In the genomic region with DNA sequence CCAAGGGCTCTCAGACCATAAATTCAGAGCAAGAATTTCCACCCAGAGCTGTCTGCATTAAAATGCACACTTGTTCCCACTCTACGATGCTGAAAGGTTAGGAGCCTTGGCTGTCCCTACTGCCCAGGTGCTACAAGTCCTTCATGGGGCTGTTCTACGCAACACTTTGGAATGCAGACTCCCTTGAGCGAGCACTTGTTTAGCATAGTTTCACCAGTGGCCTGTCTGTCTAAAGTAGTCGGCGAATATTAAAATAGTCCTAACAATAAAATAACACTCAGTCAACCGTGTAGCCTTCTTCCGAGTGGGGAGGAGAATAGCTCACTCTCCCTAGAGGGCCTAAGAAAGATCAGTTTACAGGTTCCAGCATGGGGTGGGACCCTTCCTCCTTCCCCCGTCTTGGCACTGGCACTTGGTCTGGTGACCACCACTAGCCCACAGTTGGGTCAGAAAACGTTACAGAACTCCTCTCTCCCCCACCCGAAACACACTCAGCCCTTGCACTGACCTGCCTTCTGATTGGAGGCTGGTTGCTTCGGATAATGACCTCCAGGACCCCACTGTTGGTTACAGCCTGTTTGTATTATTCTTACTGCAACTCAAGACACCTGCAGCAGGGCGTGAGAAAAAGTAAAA, we compare ENCODE assay signal across 19 cellular contexts. TPM values are rescaled to one million over a fixed set of nuclear protein-coding genes. Genes with fewer than 3 reads are reported as not detected.
DNase-seq lines count a peak whose midpoint lies in the region; ATAC-seq, FAIRE-seq and TF ChIP-seq lines count a peak whose summit lies in the region.
"Had no signal": no experiment of that assay in that cellular context is flagged by ENCODE, and none has a peak within 500 bp of the region (broad histone marks: within the 10 kb centered on the region; RNA-seq: fewer than 3 reads in every experiment).

A gene with protein sequence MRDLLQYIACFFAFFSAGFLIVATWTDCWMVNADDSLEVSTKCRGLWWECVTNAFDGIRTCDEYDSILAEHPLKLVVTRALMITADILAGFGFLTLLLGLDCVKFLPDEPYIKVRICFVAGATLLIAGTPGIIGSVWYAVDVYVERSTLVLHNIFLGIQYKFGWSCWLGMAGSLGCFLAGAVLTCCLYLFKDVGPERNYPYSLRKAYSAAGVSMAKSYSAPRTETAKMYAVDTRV (plus strand): TSS at position 586 of the 636 bp plus-strand sequence. CDS start 167 bp downstream, outside the sequence.

- no peaks in the 10 kb centered on the region for H3K9me3 ChIP-seq in endothelial cell of umbilical vein (replicated peaks; ENCODE audit: control insufficient read depth, insufficient read depth, low read length)
- H3K9me3 ChIP-seq in mesenchymal stem cell (ENCODE audit: control insufficient read depth, low read length): no peaks in the 10 kb centered on the region
- H3K9me3 ChIP-seq: neutrophil had no signal

- in situ Hi-C loops in ACHN (cut with HindIII; ENCODE audit: low pct_ligation_motif_present, low pct_unique_long_range_greater_than_20kb, low sequenced_read_pairs): no loop called here

- no peak within 1 kb of the TSS for H3K4me2 ChIP-seq in endothelial cell of umbilical vein (ENCODE audit: insufficient read depth, low read length)
- H3K4me2 ChIP-seq in mesenchymal stem cell (ENCODE audit: low read length, poor library complexity, severe bottlenecking): no peak within 1 kb of the TSS

- H3K79me1 ChIP-seq in mesenchymal stem cell (replicated peaks; ENCODE audit: low read length, poor library complexity, severe bottlenecking): peaks cover 4% of the 10 kb centered on the region

- H3K27me3 Mint-ChIP-seq in activated naive CD4-positive, alpha-beta T cell treated with anti-CD3 and anti-CD28 coated beads, Interleukin-2, amount 10 ng/mL, durations not matched to agents 7 days and 5 days: no peaks in the 10 kb centered on the region

- no peak within 1 kb of the TSS for H3K14ac ChIP-seq in mesenchymal stem cell (ENCODE audit: low read length in 2 of 2)

- H3K27ac Mint-ChIP-seq in activated naive CD4-positive, alpha-beta T cell treated with anti-CD3 and anti-CD28 coated beads, Interleukin-2, amount 10 ng/mL, durations not matched to agents 7 days and 5 days: no peak within 1 kb of the TSS
- H3K27ac Mint-ChIP-seq: activated CD4-positive, alpha-beta T cell treated with anti-CD3 and anti-CD28 coated beads for 36 hours had no signal

- peaks cover 12% of the 10 kb centered on the region for H3K4me1 ChIP-seq in endothelial cell of umbilical vein (ENCODE audit: control insufficient read depth, extremely low read depth, insufficient read depth, low read length)
- peaks cover 6% of the 10 kb centered on the region for H3K4me1 ChIP-seq in mesenchymal stem cell (ENCODE audit: control insufficient read depth, insufficient read depth, low read depth, low read length)

- no peak for ATAC-seq in GM21717 (IDR thresholded peaks at IDR 0.05; ENCODE audit: unreplicated experiment)
- ATAC-seq: activated CD4-positive, alpha-beta T cell treated with anti-CD3 and anti-CD28 coated beads for 36 hours; left ventricle myocardium superior had no signal

- H3K9me1 ChIP-seq in endothelial cell of umbilical vein (replicated peaks; ENCODE audit: control insufficient read depth, extremely low read depth, insufficient read depth, low read length): no peaks in the 10 kb centered on the region

- no peaks in the 10 kb centered on the region for H3K4me1 Mint-ChIP-seq in activated naive CD4-positive, alpha-beta T cell treated with anti-CD3 and anti-CD28 coated beads, Interleukin-2, amount 10 ng/mL, durations not matched to agents 7 days and 5 days
- H3K4me1 Mint-ChIP-seq: CD8-positive, alpha-beta memory T cell had no signal

- no peak within 1 kb of the TSS for H3K4me3 Mint-ChIP-seq in activated naive CD4-positive, alpha-beta T cell treated with anti-CD3 and anti-CD28 coated beads, Interleukin-2, amount 10 ng/mL, durations not matched to agents 7 days and 5 days
- H3K4me3 Mint-ChIP-seq: activated CD4-positive, alpha-beta T cell treated with anti-CD3 and anti-CD28 coated beads for 36 hours; CD8-positive, alpha-beta memory T cell had no signal

- no peak within 1 kb of the TSS for H2BK120ac ChIP-seq in mesenchymal stem cell (ENCODE audit: low read depth, low read length)

- peak within 1 kb of the TSS; percentile 69 for H2BK5ac ChIP-seq in mesenchymal stem cell (ENCODE audit: low read depth, low read length, poor library complexity, severe bottlenecking)

- H3K36me3 Mint-ChIP-seq in activated naive CD4-positive, alpha-beta T cell treated with anti-CD3 and anti-CD28 coated beads, Interleukin-2, amount 10 ng/mL, durations not matched to agents 7 days and 5 days: no peaks in the 10 kb centered on the region
- H3K36me3 Mint-ChIP-seq: CD8-positive, alpha-beta memory T cell had no signal

- H3K18ac ChIP-seq in mesenchymal stem cell (ENCODE audit: low read depth in 1 of 2, low read length in 2 of 2): peak within 1 kb of the TSS; percentile 64 to 65

- H3K27ac ChIP-seq in endothelial cell of umbilical vein (ENCODE audit: insufficient read depth, low read depth, low read length) (peak within 1 kb of the TSS; percentile 35), mesenchymal stem cell (ENCODE audit: low read length, poor library complexity, severe bottlenecking) (peak within 1 kb of the TSS; percentile 80)
- H3K27ac ChIP-seq: cardiac muscle cell, dorsolateral prefrontal cortex, neutrophil had no signal

- peak within 1 kb of the TSS; percentile 6 for H4K91ac ChIP-seq in mesenchymal stem cell (ENCODE audit: low read length)

- H2BK15ac ChIP-seq in mesenchymal stem cell (ENCODE audit: low read depth, poor library complexity, severe bottlenecking): no peak within 1 kb of the TSS

- WGBS in mesenchymal stem cell: 87% methylated on average over 12 of the region's 12 CpGs

- H3K79me2 ChIP-seq in endothelial cell of umbilical vein (ENCODE audit: control insufficient read depth, insufficient read depth, low read length): no peaks in the 10 kb centered on the region

- H3K27me3 ChIP-seq in endothelial cell of umbilical vein (ENCODE audit: control insufficient read depth in 2 of 2, insufficient read depth in 2 of 2, low read length in 2 of 2) (no peaks in the 10 kb centered on the region), mesenchymal stem cell (ENCODE audit: control insufficient read depth in 1 of 2, insufficient read depth in 1 of 2, low read length in 2 of 2) (no peaks in the 10 kb centered on the region)
- H3K27me3 ChIP-seq: cardiac muscle cell, dorsolateral prefrontal cortex, neutrophil had no signal

- no peaks in the 10 kb centered on the region for H4K20me1 ChIP-seq in endothelial cell of umbilical vein (replicated peaks; ENCODE audit: control insufficient read depth, extremely low read depth, insufficient read depth, low read length)

- H2AFZ ChIP-seq in endothelial cell of umbilical vein (ENCODE audit: low read depth, low read length) (no peak within 1 kb of the TSS), mesenchymal stem cell (ENCODE audit: low read depth, low read length) (no peak within 1 kb of the TSS)

- no TSS peak for BruUV-seq in endothelial cell of umbilical vein (replicated peaks; lab: Mats Ljungman, UMichigan)

- H2BK12ac ChIP-seq in mesenchymal stem cell (ENCODE audit: low read length in 2 of 2): peak within 1 kb of the TSS; percentile 83 to 91

- POLR2A ChIA-PET in endothelial cell of umbilical vein (lab: Charles Lee): no interaction called here

- peak within 1 kb of the TSS; percentile 44 to 46 for H3K4ac ChIP-seq in mesenchymal stem cell (ENCODE audit: low read depth in 1 of 2, low read length in 2 of 2)

- no peak for TF ChIP-seq CTCF in endothelial cell of umbilical vein (IDR thresholded peaks at IDR 0.05; ENCODE audit: extremely low read depth in 1 of 2, insufficient read depth in 1 of 2, low read depth in 1 of 2, low read length in 2 of 2)

- no peak for TF ChIP-seq POLR2A in endothelial cell of umbilical vein (IDR thresholded peaks at IDR 0.05; ENCODE audit: low read depth, low read length)

- H3K23ac ChIP-seq in mesenchymal stem cell (ENCODE audit: low read length in 2 of 2): no peak within 1 kb of the TSS

- FAIRE-seq in endothelial cell of umbilical vein (lab: Jason Lieb, UNC): no peak
- FAIRE-seq: frontal cortex had no signal

- H3K4me3 ChIP-seq in endothelial cell of umbilical vein (replicated peaks in 1 of 3; ENCODE audit: insufficient read depth in 1 of 3, low read depth in 1 of 3, low read length in 3 of 3) (no peak within 1 kb of the TSS), mesenchymal stem cell (ENCODE audit: insufficient read depth in 1 of 2, low read depth in 1 of 2, low read length in 2 of 2) (no peak within 1 kb of the TSS)
- H3K4me3 ChIP-seq: cardiac muscle cell, dorsolateral prefrontal cortex had no signal

- H2AK5ac ChIP-seq in mesenchymal stem cell (ENCODE audit: low read length, severe bottlenecking): peak within 1 kb of the TSS; percentile 88

- H4K8ac ChIP-seq in mesenchymal stem cell (ENCODE audit: low read length): no peak within 1 kb of the TSS

- DNase-seq in ACHN (peak; percentile 93), NCI-H526 (lab: John Stamatoyannopoulos, UW) (peak; percentile 1 to 40), endothelial cell of umbilical vein (ENCODE audit: low read depth, low spot score) (no peak), mesenchymal stem cell (no peak), DMS53 (lab: John Stamatoyannopoulos, UW) (no peak), SKM-1 (lab: John Stamatoyannopoulos, UW; ENCODE audit: unreplicated experiment) (no peak)
- no peak for DNase-seq in activated naive CD4-positive, alpha-beta T cell treated with anti-CD3 and anti-CD28 coated beads, Interleukin-2, amount 10 ng/mL, durations not matched to agents 7 days and 5 days
- DNase-seq: activated CD4-positive, alpha-beta T cell treated with anti-CD3 and anti-CD28 coated beads for 36 hours; activated effector memory CD4-positive, alpha-beta T cell treated with Interleukin-2 at 50 U/mL for 16 hours; CD8-positive, alpha-beta memory T cell; dorsolateral prefrontal cortex; erythroblast; left ventricle myocardium superior; NCI-H1417 treated with DMSO at 0.1 percent for 48 hours; retina had no signal

- CTCF ChIA-PET in endothelial cell of umbilical vein (lab: Charles Lee): interaction anchor here (1.4 to 2.0 kb wide), 3 partner anchors 8 to 426 kb away, joined by 4 to 6 read pairs (median 6); no protein-coding TSS in a partner anchor
- CTCF ChIA-PET in activated naive CD4-positive, alpha-beta T cell treated with anti-CD3 and anti-CD28 coated beads, Interleukin-2, amount 10 ng/mL, durations not matched to agents 7 days and 5 days (lab: Charles Lee): no interaction called here

- no peaks in the 10 kb centered on the region for H3K9me3 Mint-ChIP-seq in activated naive CD4-positive, alpha-beta T cell treated with anti-CD3 and anti-CD28 coated beads, Interleukin-2, amount 10 ng/mL, durations not matched to agents 7 days and 5 days

- intact Hi-C loops in endothelial cell of umbilical vein (cut with micrococcal nuclease): no loop called here

- H3K9ac ChIP-seq in endothelial cell of umbilical vein (replicated peaks; ENCODE audit: extremely low read depth, insufficient read depth, low read length) (peak within 1 kb of the TSS; percentile 37), mesenchymal stem cell (ENCODE audit: low read length) (peak within 1 kb of the TSS; percentile 70)

- dilution Hi-C loops in endothelial cell of umbilical vein (cut with MboI; ENCODE audit: extremely low pct_ligation_motif_present, low sequenced_read_pairs): no loop called here

- H3K36me3 ChIP-seq in endothelial cell of umbilical vein (ENCODE audit: control insufficient read depth in 2 of 2, extremely low read depth in 1 of 2, insufficient read depth in 2 of 2, low read length in 2 of 2): no peaks in the 10 kb centered on the region
- H3K36me3 ChIP-seq in mesenchymal stem cell (ENCODE audit: control insufficient read depth in 1 of 2, insufficient read depth in 2 of 2, low read depth in 1 of 2, low read length in 2 of 2): no peaks in the 10 kb centered on the region
- H3K36me3 ChIP-seq: cardiac muscle cell, neutrophil had no signal

RNA-seq across cellular contexts. Expression of the gene that starts here (rescaled TPM):
- not detected in 2 replicates for total RNA-seq in endothelial cell of umbilical vein
- 0.01 TPM in 1 of 2 replicates, not detected in the other for polyA plus RNA-seq in endothelial cell of umbilical vein
- not detected in 2 replicates for polyA plus RNA-seq in endothelial cell of umbilical vein (2011; cell fraction: cytosol; rRNA removed)
- 0.04 TPM in 1 of 2 replicates, not detected in the other for polyA plus RNA-seq in endothelial cell of umbilical vein (2011; cell fraction: nucleus; rRNA removed)
- not detected in 2 replicates for polyA plus RNA-seq in endothelial cell of umbilical vein (2012)
- not detected in 2 replicates for polyA minus RNA-seq in endothelial cell of umbilical vein
- polyA minus RNA-seq in endothelial cell of umbilical vein (2011; cell fraction: cytosol; rRNA and poly(A)+ RNA removed): not detected
- polyA minus RNA-seq in endothelial cell of umbilical vein (2011; cell fraction: nucleus; rRNA and poly(A)+ RNA removed): 0.10 TPM in 1 of 2 replicates, not detected in the other
- polyA plus RNA-seq in mesenchymal stem cell (2013, experiment 1 of 2): 0.03 TPM
- 0.10 TPM for polyA plus RNA-seq in mesenchymal stem cell (2013, experiment 2 of 2)
- total RNA-seq: activated CD4-positive, alpha-beta T cell treated with anti-CD3 and anti-CD28 coated beads for 36 hours; CD8-positive, alpha-beta memory T cell; left ventricle myocardium superior had no signal
- polyA plus RNA-seq: cardiac muscle cell; CD8-positive, alpha-beta memory T cell had no signal

Comparison
In these comparisons a context has a peak if more than half of its experiments do, and no peak if none do; other contexts are left out.
1. DNase-seq: peak in ACHN (single experiment) and NCI-H526 (2 of 2); none in endothelial cell of umbilical vein (single experiment), mesenchymal stem cell (single experiment), activated naive CD4-positive, alpha-beta T cell treated with anti-CD3 and anti-CD28 coated beads, Interleukin-2, amount 10 ng/mL, durations not matched to agents 7 days and 5 days (single experiment), DMS53 (single experiment) and SKM-1 (single experiment).